Comparison of ENCODE assay signal across 21 cellular contexts in the genomic region with DNA sequence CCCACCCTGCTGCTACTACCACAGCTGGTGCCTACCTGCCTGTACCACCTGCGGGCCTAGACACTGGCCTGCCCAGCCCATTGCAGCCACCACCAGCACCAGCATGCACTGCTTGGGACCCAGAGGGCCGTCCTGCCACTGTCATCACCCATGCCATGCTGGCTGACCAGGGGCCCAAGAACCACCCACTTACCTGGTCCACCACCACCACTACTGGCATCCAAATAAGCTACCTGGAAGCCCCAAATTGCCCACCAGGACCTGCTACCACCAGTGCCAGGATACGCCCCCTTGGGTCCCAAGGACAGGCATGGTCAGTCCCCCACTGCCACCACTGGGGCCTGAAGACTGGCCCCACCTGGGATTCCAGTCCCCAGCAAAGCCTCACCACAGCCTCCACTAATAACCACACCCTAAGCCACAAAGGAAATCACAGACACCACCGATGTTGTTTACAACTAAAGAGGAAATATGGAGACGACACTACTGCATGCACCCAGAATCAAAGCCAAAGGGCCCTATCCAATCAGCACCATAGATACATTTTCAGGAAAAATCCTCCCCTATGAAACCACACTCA.
"Had no signal": no experiment of that assay in that cellular context is flagged by ENCODE, and none has a peak within 500 bp of the region (broad histone marks: within the 10 kb centered on the region; RNA-seq: fewer than 3 reads in every experiment).

No MANE protein-coding gene starts in this region.

- H3K36me3 Mint-ChIP-seq: activated CD8-positive, alpha-beta memory T cell treated with anti-CD3 and anti-CD28 coated beads, Interleukin-2, amount 10 ng/mL, durations not matched to agents 7 days and 5 days; brain; mesothelial cell of epicardium; neural progenitor cell had no signal

- H3K4me1 Mint-ChIP-seq: brain, mesothelial cell of epicardium, neural progenitor cell had no signal

- H3K4me3 Mint-ChIP-seq: activated CD4-positive, alpha-beta T cell treated with anti-CD3 and anti-CD28 coated beads, Interleukin-2, amount 10 ng/mL, durations not matched to agents 7 days and 5 days; activated CD8-positive, alpha-beta memory T cell treated with anti-CD3 and anti-CD28 coated beads, Interleukin-2, amount 10 ng/mL, durations not matched to agents 7 days and 5 days; activated CD8-positive, alpha-beta T cell treated with anti-CD3 and anti-CD28 coated beads, Interleukin-2, amount 10 ng/mL, durations not matched to agents 7 days and 5 days; activated naive CD8-positive, alpha-beta T cell treated with anti-CD3 and anti-CD28 coated beads, Interleukin-2, amount 10 ng/mL, durations not matched to agents 7 days and 5 days; brain; mesothelial cell of epicardium; neural progenitor cell had no signal

- ATAC-seq: activated CD8-positive, alpha-beta memory T cell treated with anti-CD3 and anti-CD28 coated beads, Interleukin-2, amount 10 ng/mL, durations not matched to agents 7 days and 5 days; activated CD8-positive, alpha-beta T cell treated with anti-CD3 and anti-CD28 coated beads, Interleukin-2, amount 10 ng/mL, durations not matched to agents 7 days and 5 days; left cardiac atrium; naive thymus-derived CD4-positive, alpha-beta T cell; right cardiac atrium had no signal

- DNase-seq: activated CD4-positive, alpha-beta T cell treated with anti-CD3 and anti-CD28 coated beads, Interleukin-2, amount 10 ng/mL, durations not matched to agents 7 days and 5 days; activated CD4-positive, CD25-positive, alpha-beta regulatory T cell treated with anti-CD3 and anti-CD28 coated beads, Interleukin-2, amount 50 U/mL, for 72 hours; activated CD8-positive, alpha-beta memory T cell treated with anti-CD3 and anti-CD28 coated beads, Interleukin-2, amount 10 ng/mL, durations not matched to agents 7 days and 5 days; activated CD8-positive, alpha-beta T cell treated with anti-CD3 and anti-CD28 coated beads, Interleukin-2, amount 10 ng/mL, durations not matched to agents 7 days and 5 days; activated effector memory CD4-positive, alpha-beta T cell treated with Interleukin-2 at 50 U/mL for 16 hours; activated naive CD4-positive, alpha-beta T cell treated with Interleukin-2 at 50 U/mL for 16 hours; activated naive CD8-positive, alpha-beta T cell treated with anti-CD3 and anti-CD28 coated beads, Interleukin-2, amount 10 ng/mL, durations not matched to agents 7 days and 5 days; activated T-cell treated with anti-CD3 and anti-CD28 coated beads, Interleukin-2, amount 50 U/mL, for 48 hours; cerebellar nuclear complex; colonic mucosa; effector CD8-positive, alpha-beta T cell; left cardiac atrium; mammary epithelial cell; naive thymus-derived CD4-positive, alpha-beta T cell; stimulated activated naive CD4-positive, alpha-beta T cell had no signal

- H3K27ac Mint-ChIP-seq: activated CD4-positive, alpha-beta T cell treated with anti-CD3 and anti-CD28 coated beads, Interleukin-2, amount 10 ng/mL, durations not matched to agents 7 days and 5 days; activated CD8-positive, alpha-beta memory T cell treated with anti-CD3 and anti-CD28 coated beads, Interleukin-2, amount 10 ng/mL, durations not matched to agents 7 days and 5 days; activated CD8-positive, alpha-beta T cell treated with anti-CD3 and anti-CD28 coated beads, Interleukin-2, amount 10 ng/mL, durations not matched to agents 7 days and 5 days; activated naive CD8-positive, alpha-beta T cell treated with anti-CD3 and anti-CD28 coated beads, Interleukin-2, amount 10 ng/mL, durations not matched to agents 7 days and 5 days; brain; mesothelial cell of epicardium; naive thymus-derived CD4-positive, alpha-beta T cell; neural progenitor cell had no signal

- FAIRE-seq: keratinocyte, urothelium cell line had no signal
